In genomic region chr11:8833568-8834275, GRCh38 we compare ENCODE assay signal across 11 cellular contexts.
A peak's percentile ranks its signal among the peaks of the same experiment; 100 is the strongest.
DNase-seq lines count a peak whose midpoint lies in the region; ATAC-seq and TF ChIP-seq lines count a peak whose summit lies in the region.
"Had no signal": no experiment of that assay in that cellular context is flagged by ENCODE, and none has a peak within 500 bp of the region (broad histone marks: within the 10 kb centered on the region; RNA-seq: fewer than 3 reads in every experiment).

No MANE protein-coding gene starts in this region.

- TF ChIP-seq CTCF in kidney epithelial cell (IDR thresholded peaks at IDR 0.05; ENCODE audit: insufficient read depth, low read length, poor library complexity, severe bottlenecking) (no peak), upper lobe of left lung (IDR thresholded peaks at IDR 0.05) (no peak)

- H3K4me1 ChIP-seq in upper lobe of left lung = peaks cover 29 to 42% (median 36%) of the 10 kb centered on the region in 4 donors

- H3K27me3 Mint-ChIP-seq in activated naive CD4-positive, alpha-beta T cell treated with anti-CD3 and anti-CD28 coated beads for 36 hours (ENCODE audit: low read depth) = peaks cover 10% of the 10 kb centered on the region

- no peaks in the 10 kb centered on the region for H3K36me3 Mint-ChIP-seq in activated naive CD4-positive, alpha-beta T cell treated with anti-CD3 and anti-CD28 coated beads for 36 hours (ENCODE audit: low read depth)

- CTCF ChIA-PET in activated naive CD4-positive, alpha-beta T cell treated with anti-CD3 and anti-CD28 coated beads for 36 hours (lab: Charles Lee) = interaction anchor here (1.0 kb wide), 1 partner anchor 182 kb away, joined by 4 read pairs; no protein-coding TSS in a partner anchor

- H3K36me3 ChIP-seq in kidney epithelial cell (ENCODE audit: control insufficient read depth, insufficient read depth, low read length) (no peaks in the 10 kb centered on the region), upper lobe of left lung (no peaks in the 10 kb centered on the region)

- no peak for TF ChIP-seq POLR2A in upper lobe of left lung (IDR thresholded peaks at IDR 0.05)

- intact Hi-C loops in activated naive CD4-positive, alpha-beta T cell treated with anti-CD3 and anti-CD28 coated beads for 36 hours (cut with micrococcal nuclease) = loop anchor here (5.0 kb wide), 3 partner anchors 79 to 146 kb away; partner anchors contain the start of genes AKIP1 and TMEM9B

- H3K9me3 ChIP-seq in upper lobe of left lung = no peaks in the 10 kb centered on the region

- no peak for TF ChIP-seq EP300 in upper lobe of left lung (IDR thresholded peaks at IDR 0.05)

- H3K9me3 Mint-ChIP-seq in activated naive CD4-positive, alpha-beta T cell treated with anti-CD3 and anti-CD28 coated beads for 36 hours = no peaks in the 10 kb centered on the region
- H3K9me3 Mint-ChIP-seq: neural crest cell had no signal

- H3K27me3 ChIP-seq in kidney epithelial cell (ENCODE audit: control insufficient read depth, insufficient read depth, low read length) = no peaks in the 10 kb centered on the region
- H3K27me3 ChIP-seq in upper lobe of left lung = no peaks in the 10 kb centered on the region

- WGBS in upper lobe of left lung, 2 donors = 70 to 75% methylated on average over 3 of the region's 3 CpGs

- peak overlapping the region; percentile 67 to 86 (median 77) for H3K27ac ChIP-seq in upper lobe of left lung
- H3K27ac ChIP-seq: SK-N-MC had no signal

- H3K4me3 ChIP-seq in kidney epithelial cell (ENCODE audit: low read depth, low read length) = no peak overlapping the region
- H3K4me3 ChIP-seq in upper lobe of left lung = no peak overlapping the region
- H3K4me3 ChIP-seq: SK-N-MC had no signal

- no peak overlapping the region for H3K27ac Mint-ChIP-seq in activated naive CD4-positive, alpha-beta T cell treated with anti-CD3 and anti-CD28 coated beads for 36 hours

- DNase-seq in activated naive CD4-positive, alpha-beta T cell treated with anti-CD3 and anti-CD28 coated beads for 36 hours = peak; percentile 15
- DNase-seq in activated naive CD4-positive, alpha-beta T cell treated with Interleukin-2 at 50 U/mL for 16 hours = no peak
- DNase-seq in amniotic epithelial cell (ENCODE audit: low read depth) (peak; percentile 86), kidney epithelial cell (ENCODE audit: low read depth) (peak; percentile 89), upper lobe of left lung (no peak), NCI-H2227 (lab: John Stamatoyannopoulos, UW; ENCODE audit: unreplicated experiment) (no peak), mucosa of gallbladder (ENCODE audit: low spot score) (no peak)
- DNase-seq: activated CD8-positive, alpha-beta memory T cell treated with anti-CD3 and anti-CD28 coated beads for 24 hours had no signal

- no peak overlapping the region for H3K4me3 Mint-ChIP-seq in activated naive CD4-positive, alpha-beta T cell treated with anti-CD3 and anti-CD28 coated beads for 36 hours
- H3K4me3 Mint-ChIP-seq: neural crest cell had no signal

- ATAC-seq in upper lobe of left lung (ENCODE audit: low FRiP score in 2 of 2) (no peak), GM21529 (IDR thresholded peaks at IDR 0.05; ENCODE audit: unreplicated experiment) (no peak)

- H3K4me1 Mint-ChIP-seq in activated naive CD4-positive, alpha-beta T cell treated with anti-CD3 and anti-CD28 coated beads for 36 hours (ENCODE audit: low read depth) = peaks cover 8% of the 10 kb centered on the region

Comparison
In these comparisons a context has a peak if more than half of its experiments do, and no peak if none do; other contexts are left out.
1. DNase-seq: peak in activated naive CD4-positive, alpha-beta T cell treated with anti-CD3 and anti-CD28 coated beads for 36 hours (single experiment), amniotic epithelial cell (single experiment) and kidney epithelial cell (single experiment); none in activated naive CD4-positive, alpha-beta T cell treated with Interleukin-2 at 50 U/mL for 16 hours (single experiment), upper lobe of left lung (0 of 2), NCI-H2227 (single experiment) and mucosa of gallbladder (single experiment).